ENCODE assay signal across 16 cellular contexts in genomic region chr14:45290547-45290946, GRCh38. TPM values are rescaled to one million over a fixed set of nuclear protein-coding genes. Genes with fewer than 3 reads are reported as not detected.
A peak's percentile ranks its signal among the peaks of the same experiment; 100 is the strongest.
DNase-seq lines count a peak whose midpoint lies in the region; ATAC-seq lines count a peak whose summit lies in the region.
"Had no signal": no experiment of that assay in that cellular context is flagged by ENCODE, and none has a peak within 500 bp of the region (broad histone marks: within the 10 kb centered on the region; RNA-seq: fewer than 3 reads in every experiment).

No MANE protein-coding gene starts in this region.

- H3K4me1 Mint-ChIP-seq in activated CD4-positive, alpha-beta T cell treated with anti-CD3 and anti-CD28 coated beads, Interleukin-2, amount 10 ng/mL, durations not matched to agents 24 days and 14 days: peaks cover 6% of the 10 kb centered on the region
- H3K4me1 Mint-ChIP-seq in activated T-helper 17 cell treated with anti-CD3 and anti-CD28 coated beads, Interleukin-2, amount 50 U/mL, for 72 hours: peaks cover 5% of the 10 kb centered on the region
- H3K4me1 Mint-ChIP-seq in activated CD4-positive, alpha-beta memory T cell treated with anti-CD3 and anti-CD28 coated beads, Interleukin-2, amount 10 ng/mL, durations not matched to agents 7 days and 5 days: peaks cover 9% of the 10 kb centered on the region
- H3K4me1 Mint-ChIP-seq: CD8-positive, alpha-beta memory T cell had no signal

- peak; percentile 59 for ATAC-seq in GM18867 (IDR thresholded peaks at IDR 0.05; ENCODE audit: unreplicated experiment)
- peak; percentile 50 for ATAC-seq in HG03432 (IDR thresholded peaks at IDR 0.05; ENCODE audit: unreplicated experiment)
- ATAC-seq in activated T-helper 17 cell treated with anti-CD3 and anti-CD28 coated beads, Interleukin-2, amount 50 U/mL, for 72 hours (replicated peaks): peak; percentile 7
- ATAC-seq: GM23338 had no signal

- no peak overlapping the region for H3K4me3 Mint-ChIP-seq in activated CD4-positive, alpha-beta T cell treated with anti-CD3 and anti-CD28 coated beads, Interleukin-2, amount 10 ng/mL, durations not matched to agents 24 days and 14 days
- H3K4me3 Mint-ChIP-seq in activated T-helper 17 cell treated with anti-CD3 and anti-CD28 coated beads, Interleukin-2, amount 50 U/mL, for 72 hours: no peak overlapping the region
- H3K4me3 Mint-ChIP-seq in activated CD4-positive, alpha-beta memory T cell treated with anti-CD3 and anti-CD28 coated beads, Interleukin-2, amount 10 ng/mL, durations not matched to agents 7 days and 5 days: no peak overlapping the region
- H3K4me3 Mint-ChIP-seq: CD8-positive, alpha-beta memory T cell; GM23338 had no signal

- CTCF ChIA-PET in activated CD4-positive, alpha-beta memory T cell treated with anti-CD3 and anti-CD28 coated beads, Interleukin-2, amount 10 ng/mL, durations not matched to agents 7 days and 5 days (lab: Charles Lee): no interaction called here

- H3K36me3 Mint-ChIP-seq in activated CD4-positive, alpha-beta T cell treated with anti-CD3 and anti-CD28 coated beads, Interleukin-2, amount 10 ng/mL, durations not matched to agents 24 days and 14 days (ENCODE audit: low read depth): no peaks in the 10 kb centered on the region
- H3K36me3 Mint-ChIP-seq in activated T-helper 17 cell treated with anti-CD3 and anti-CD28 coated beads, Interleukin-2, amount 50 U/mL, for 72 hours (ENCODE audit: low read depth): no peaks in the 10 kb centered on the region
- H3K36me3 Mint-ChIP-seq in activated CD4-positive, alpha-beta memory T cell treated with anti-CD3 and anti-CD28 coated beads, Interleukin-2, amount 10 ng/mL, durations not matched to agents 7 days and 5 days (ENCODE audit: low read depth): no peaks in the 10 kb centered on the region

- peak overlapping the region; percentile 23 for H3K27ac Mint-ChIP-seq in activated CD4-positive, alpha-beta T cell treated with anti-CD3 and anti-CD28 coated beads, Interleukin-2, amount 10 ng/mL, durations not matched to agents 24 days and 14 days
- H3K27ac Mint-ChIP-seq in activated T-helper 17 cell treated with anti-CD3 and anti-CD28 coated beads, Interleukin-2, amount 50 U/mL, for 72 hours: no peak overlapping the region
- no peak overlapping the region for H3K27ac Mint-ChIP-seq in activated CD4-positive, alpha-beta memory T cell treated with anti-CD3 and anti-CD28 coated beads, Interleukin-2, amount 10 ng/mL, durations not matched to agents 7 days and 5 days
- H3K27ac Mint-ChIP-seq: CD8-positive, alpha-beta memory T cell; GM23338 had no signal

- DNase-seq in activated CD4-positive, alpha-beta T cell treated with anti-CD3 and anti-CD28 coated beads, Interleukin-2, amount 10 ng/mL, durations not matched to agents 24 days and 14 days: peak; percentile 63
- no peak for DNase-seq in activated CD4-positive, alpha-beta T cell treated with anti-CD3 and anti-CD28 coated beads for 48 hours
- no peak for DNase-seq in NCI-H2196 treated with DMSO at 0.1 percent for 48 hours (lab: John Stamatoyannopoulos, UW; ENCODE audit: unreplicated experiment)
- DNase-seq in amniotic stem cell (lab: John Stamatoyannopoulos, UW): no peak
- no peak for DNase-seq in activated CD4-positive, alpha-beta memory T cell treated with anti-CD3 and anti-CD28 coated beads, Interleukin-2, amount 10 ng/mL, durations not matched to agents 7 days and 5 days
- DNase-seq: 8988T; AML-193; Caco-2; CD8-positive, alpha-beta memory T cell; DMS53; H7; IMR-90 had no signal

- intact Hi-C loops in activated CD4-positive, alpha-beta T cell treated with anti-CD3 and anti-CD28 coated beads, Interleukin-2, amount 10 ng/mL, durations not matched to agents 24 days and 14 days (cut with micrococcal nuclease): no loop called here

- H3K9me3 Mint-ChIP-seq in activated CD4-positive, alpha-beta T cell treated with anti-CD3 and anti-CD28 coated beads, Interleukin-2, amount 10 ng/mL, durations not matched to agents 24 days and 14 days: peaks cover 18% of the 10 kb centered on the region
- peaks cover 1% of the 10 kb centered on the region for H3K9me3 Mint-ChIP-seq in activated T-helper 17 cell treated with anti-CD3 and anti-CD28 coated beads, Interleukin-2, amount 50 U/mL, for 72 hours
- H3K9me3 Mint-ChIP-seq in activated CD4-positive, alpha-beta memory T cell treated with anti-CD3 and anti-CD28 coated beads, Interleukin-2, amount 10 ng/mL, durations not matched to agents 7 days and 5 days: no peaks in the 10 kb centered on the region
- H3K9me3 Mint-ChIP-seq: GM23338 had no signal

- no peaks in the 10 kb centered on the region for H3K27me3 Mint-ChIP-seq in activated CD4-positive, alpha-beta T cell treated with anti-CD3 and anti-CD28 coated beads, Interleukin-2, amount 10 ng/mL, durations not matched to agents 24 days and 14 days
- H3K27me3 Mint-ChIP-seq in activated T-helper 17 cell treated with anti-CD3 and anti-CD28 coated beads, Interleukin-2, amount 50 U/mL, for 72 hours: peaks cover 2% of the 10 kb centered on the region
- H3K27me3 Mint-ChIP-seq in activated CD4-positive, alpha-beta memory T cell treated with anti-CD3 and anti-CD28 coated beads, Interleukin-2, amount 10 ng/mL, durations not matched to agents 7 days and 5 days: peaks cover 4% of the 10 kb centered on the region

- POLR2A ChIA-PET in activated CD4-positive, alpha-beta memory T cell treated with anti-CD3 and anti-CD28 coated beads, Interleukin-2, amount 10 ng/mL, durations not matched to agents 7 days and 5 days (lab: Charles Lee): no interaction called here

RNA-seq across cellular contexts. Expression of gene MIS18BP1, which starts 37.5 kb away (rescaled TPM):
- 58.9 and 67.1 TPM in 2 replicates for total RNA-seq in activated CD4-positive, alpha-beta T cell treated with anti-CD3 and anti-CD28 coated beads, Interleukin-2, amount 10 ng/mL, durations not matched to agents 24 days and 14 days
- total RNA-seq in activated T-helper 17 cell treated with anti-CD3 and anti-CD28 coated beads, Interleukin-2, amount 50 U/mL, for 72 hours: 10 to 100 TPM; 52.2 to 75.7 TPM
- total RNA-seq in activated CD4-positive, alpha-beta memory T cell treated with anti-CD3 and anti-CD28 coated beads, Interleukin-2, amount 10 ng/mL, durations not matched to agents 7 days and 5 days: 10 to 100 TPM; 66.3 to 66.9 TPM

Comparison
In these comparisons a context has a peak if more than half of its experiments do, and no peak if none do; other contexts are left out.
1. ATAC-seq: peak in every context shown above with its lines; median percentile 59 in GM18867; 50 in HG03432; 7 in activated T-helper 17 cell treated with anti-CD3 and anti-CD28 coated beads, Interleukin-2, amount 50 U/mL, for 72 hours.